1 cellular context compared by ENCODE assay signal in the genomic region with DNA sequence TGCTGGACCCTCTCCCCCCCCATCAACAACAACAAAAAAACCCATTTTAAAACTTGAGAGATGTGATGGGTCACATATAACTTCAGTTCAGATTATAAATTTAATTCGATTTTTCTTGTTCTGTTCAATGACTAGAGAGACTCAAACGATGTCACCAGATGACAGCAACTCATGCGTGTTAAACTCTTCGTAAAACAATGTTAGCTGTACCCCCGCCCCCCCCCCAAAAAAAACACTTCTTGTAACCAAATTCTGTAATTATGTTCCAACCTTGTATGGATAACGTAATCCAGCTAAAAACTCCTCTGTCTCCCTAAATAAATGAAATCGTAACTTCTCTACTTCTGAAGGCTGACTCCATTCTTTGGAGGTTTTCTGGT.
TF ChIP-seq lines count a peak whose summit lies in the region.

No MANE protein-coding gene starts in this region.

TF ChIP-seq in HepG2, 621 proteins besides CTCF, POLR2A, EP300 and RAD21:
- TF ChIP-seq ZNF740 (CRISPR knock-in tag; IDR thresholded peaks at IDR 0.05) (0 out of 2 replicates have a peak, but pooled peaks have one; percentile 2), ZNF317 (CRISPR knock-in tag; IDR thresholded peaks at IDR 0.05) (no peak), ZNF800 (CRISPR knock-in tag; IDR thresholded peaks at IDR 0.05) (0 out of 2 replicates have a peak, but pooled peaks have one; percentile 4), FUBP1 (CRISPR knock-in tag; IDR thresholded peaks at IDR 0.05; ENCODE audit: borderline replicate concordance) (no peak)
